Comparison of ENCODE assay signal across 19 cellular contexts in the genomic region with DNA sequence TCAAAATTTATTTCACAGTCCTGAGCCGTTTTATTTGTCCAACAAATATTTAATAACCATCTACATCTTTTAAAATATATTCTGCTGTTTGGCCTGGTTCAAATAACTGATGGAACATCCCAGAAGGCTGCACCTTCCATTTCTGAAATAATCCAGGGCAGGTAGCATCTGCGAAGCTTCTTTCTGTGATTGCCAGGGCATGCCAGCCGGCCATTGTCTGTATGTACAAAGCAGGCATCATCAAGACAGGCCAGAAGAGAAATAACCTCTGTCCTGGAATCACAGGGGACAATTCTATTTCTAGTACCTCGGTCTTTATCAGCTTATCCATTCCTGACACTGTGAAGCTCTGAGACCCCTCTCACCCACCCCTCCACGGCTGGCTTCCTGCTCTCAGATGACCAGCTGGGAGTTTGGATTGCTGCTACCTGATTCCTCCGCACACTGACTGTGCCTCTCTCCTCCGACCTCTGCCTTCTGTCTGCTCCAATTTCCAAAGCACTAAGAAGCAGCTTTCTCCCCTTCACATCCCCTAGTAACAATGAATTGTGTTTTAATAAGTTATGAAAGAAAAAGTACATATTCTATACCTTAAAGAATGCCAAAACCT. TPM values are rescaled to one million over a fixed set of nuclear protein-coding genes. Genes with fewer than 3 reads are reported as not detected.
DNase-seq lines count a peak whose midpoint lies in the region; ATAC-seq and TF ChIP-seq lines count a peak whose summit lies in the region.
"Had no signal": no experiment of that assay in that cellular context is flagged by ENCODE, and none has a peak within 500 bp of the region (broad histone marks: within the 10 kb centered on the region; RNA-seq: fewer than 3 reads in every experiment).

No MANE protein-coding gene starts in this region.

- DNase-seq in GM23338 (ENCODE audit: low spot score) (peak; percentile 19), WERI-Rb-1 (peak; percentile 19), chondrocyte (ENCODE audit: low spot score) (no peak), neural progenitor cell (ENCODE audit: low spot score) (peak; percentile 55), NCI-H774 (lab: John Stamatoyannopoulos, UW) (no peak), activated gamma-delta T cell (lab: John Stamatoyannopoulos, UW) (no peak), superior temporal gyrus (ENCODE audit: extremely low spot score) (no peak)
- DNase-seq: BE2C; CD4-positive, CD25-positive, alpha-beta regulatory T cell; COR-L47; DMS79 treated with DMSO at 0.1 percent for 48 hours; NCI-H1694; NCI-H2081; NCI-H446 treated with DMSO at 0.1 percent for 48 hours; NCI-H69; Peyer's patch had no signal

- H3K4me1 Mint-ChIP-seq in GM23338 (peaks cover 41% of the 10 kb centered on the region), chondrocyte (ENCODE audit: low read depth) (peaks cover 62% of the 10 kb centered on the region), neural progenitor cell (peaks cover 19% of the 10 kb centered on the region)
- H3K4me1 Mint-ChIP-seq: CD4-positive, CD25-positive, alpha-beta regulatory T cell; IgD-negative memory B cell had no signal

- H3F3A ChIP-seq in GM23338 (replicated peaks; ENCODE audit: low read depth) (0 out of 2 replicates have a peak, but pooled peaks cover 11% of the 10 kb centered on the region), neural progenitor cell (ENCODE audit: low read depth) (peaks cover 34% of the 10 kb centered on the region)

- H3K36me3 Mint-ChIP-seq in GM23338 (ENCODE audit: low read depth), result no peaks in the 10 kb centered on the region
- H3K36me3 Mint-ChIP-seq in chondrocyte (ENCODE audit: low read depth), result peaks cover 19% of the 10 kb centered on the region
- H3K36me3 Mint-ChIP-seq in neural progenitor cell, result no peaks in the 10 kb centered on the region
- H3K36me3 Mint-ChIP-seq: CD4-positive, CD25-positive, alpha-beta regulatory T cell; IgD-negative memory B cell had no signal

- H2AFZ ChIP-seq in GM23338 (no peak overlapping the region), neural progenitor cell (replicated peaks) (no peak overlapping the region)

- no peak overlapping the region for H3K9ac ChIP-seq in neural progenitor cell

- no peak for TF ChIP-seq CTCF in GM23338 (conservative IDR thresholded peaks at IDR 0.05; ENCODE audit: low read depth in 2 of 2)
- no peak for TF ChIP-seq CTCF in WERI-Rb-1 (IDR thresholded peaks at IDR 0.05; ENCODE audit: low read depth, low read length)
- TF ChIP-seq CTCF in chondrocyte (IDR thresholded peaks at IDR 0.05), result no peak
- TF ChIP-seq CTCF in neural progenitor cell (IDR thresholded peaks at IDR 0.05), result no peak

- H3K27me3 ChIP-seq in GM23338 (ENCODE audit: insufficient read depth) (no peaks in the 10 kb centered on the region), WERI-Rb-1 (ENCODE audit: insufficient read depth, low read depth, severe bottlenecking) (no peaks in the 10 kb centered on the region), neural progenitor cell (no peaks in the 10 kb centered on the region)
- H3K27me3 ChIP-seq: BE2C, Peyer's patch had no signal

- peak; percentile 64 for ATAC-seq in GM23338
- ATAC-seq: GM12878, SK-N-SH treated with all-trans-retinoic acid at 6 μM for 48 hours had no signal

- H3K79me2 ChIP-seq in GM23338 (replicated peaks; ENCODE audit: insufficient read depth), result no peaks in the 10 kb centered on the region
- no peaks in the 10 kb centered on the region for H3K79me2 ChIP-seq in neural progenitor cell (ENCODE audit: low read depth)

- peak overlapping the region; percentile 54; the same call in 1 of the 2 replicates for H3K4me2 ChIP-seq in GM23338
- H3K4me2 ChIP-seq in neural progenitor cell, result peak overlapping the region; percentile 73

- no peaks in the 10 kb centered on the region for H4K20me1 ChIP-seq in GM23338 (replicated peaks; ENCODE audit: insufficient read depth)
- no peaks in the 10 kb centered on the region for H4K20me1 ChIP-seq in neural progenitor cell (ENCODE audit: low read depth)

- no peaks in the 10 kb centered on the region for H3K9me3 ChIP-seq in WERI-Rb-1 (ENCODE audit: severe bottlenecking)
- H3K9me3 ChIP-seq in neural progenitor cell (ENCODE audit: low read depth), result no peaks in the 10 kb centered on the region
- H3K9me3 ChIP-seq: BE2C, Peyer's patch had no signal

- no peaks in the 10 kb centered on the region for H3K36me3 ChIP-seq in GM23338 (ENCODE audit: insufficient read depth)
- H3K36me3 ChIP-seq in WERI-Rb-1, result no peaks in the 10 kb centered on the region
- H3K36me3 ChIP-seq in neural progenitor cell, result no peaks in the 10 kb centered on the region
- H3K36me3 ChIP-seq: BE2C, Peyer's patch had no signal

- H3K9me2 ChIP-seq in GM23338 (ENCODE audit: insufficient read depth), result peaks cover 4% of the 10 kb centered on the region

- H3K27ac Mint-ChIP-seq in GM23338, result 0 out of 2 replicates have a peak overlapping the region, but pooled peaks have one; percentile 0
- peak overlapping the region; percentile 43 for H3K27ac Mint-ChIP-seq in chondrocyte (ENCODE audit: unreplicated experiment)
- no peak overlapping the region for H3K27ac Mint-ChIP-seq in neural progenitor cell
- H3K27ac Mint-ChIP-seq: CD4-positive, CD25-positive, alpha-beta regulatory T cell; IgD-negative memory B cell had no signal

- H3K9me3 Mint-ChIP-seq in GM23338 (peaks cover 7% of the 10 kb centered on the region), chondrocyte (ENCODE audit: low read depth) (no peaks in the 10 kb centered on the region), neural progenitor cell (no peaks in the 10 kb centered on the region)

- H3K4me3 ChIP-seq in GM23338, result no peak overlapping the region
- H3K4me3 ChIP-seq in WERI-Rb-1 (ENCODE audit: low read depth, low read length), result no peak overlapping the region
- peak overlapping the region; percentile 5 for H3K4me3 ChIP-seq in neural progenitor cell
- H3K4me3 ChIP-seq: GM12878, Peyer's patch had no signal

- H3K27me3 Mint-ChIP-seq in GM23338 (ENCODE audit: insufficient read depth, low read depth, poor library complexity) (peaks cover 7% of the 10 kb centered on the region), chondrocyte (ENCODE audit: low read depth) (no peaks in the 10 kb centered on the region), neural progenitor cell (ENCODE audit: insufficient read depth, low read depth) (peaks cover 3% of the 10 kb centered on the region)

- no peak overlapping the region; the same call in 2 of the 3 replicates for H3K4me3 Mint-ChIP-seq in GM23338
- H3K4me3 Mint-ChIP-seq in chondrocyte (ENCODE audit: unreplicated experiment), result no peak overlapping the region
- no peak overlapping the region for H3K4me3 Mint-ChIP-seq in neural progenitor cell
- H3K4me3 Mint-ChIP-seq: CD4-positive, CD25-positive, alpha-beta regulatory T cell; IgD-negative memory B cell had no signal

- H3K4me1 ChIP-seq in GM23338 (ENCODE audit: insufficient read depth) (peaks cover 31% of the 10 kb centered on the region), neural progenitor cell (peaks cover 35% of the 10 kb centered on the region)
- H3K4me1 ChIP-seq: BE2C, Peyer's patch had no signal

- H3K27ac ChIP-seq in GM23338 (ENCODE audit: low read depth), result no peak overlapping the region
- H3K27ac ChIP-seq in WERI-Rb-1, result no peak overlapping the region
- H3K27ac ChIP-seq in neural progenitor cell, result peak overlapping the region; percentile 17
- H3K27ac ChIP-seq: Peyer's patch had no signal

TF ChIP-seq in GM23338, 12 proteins besides CTCF, POLR2A, EP300 and RAD21:
- no peak for TF ChIP-seq EZH2phosphoT487 (IDR thresholded peaks at IDR 0.05; ENCODE audit: unreplicated experiment)
- no peak for TF ChIP-seq JUNB (IDR thresholded peaks at IDR 0.05; ENCODE audit: unreplicated experiment)
- no peak for TF ChIP-seq NANOG (IDR thresholded peaks at IDR 0.05; ENCODE audit: borderline replicate concordance)
- TF ChIP-seq REST (IDR thresholded peaks at IDR 0.05; ENCODE audit: unreplicated experiment), result no peak
- TF ChIP-seq STAT1 (IDR thresholded peaks at IDR 0.05; ENCODE audit: unreplicated experiment), result no peak
- no peak for TF ChIP-seq ZNF331 (CRISPR knock-in tag; IDR thresholded peaks at IDR 0.05; ENCODE audit: low read depth)
- TF ChIP-seq POLR2AphosphoS5 (IDR thresholded peaks at IDR 0.05; ENCODE audit: low read depth), result no peak

RNA-seq across cellular contexts. Expression of gene DGKI, which starts 8.0 kb away (rescaled TPM):
- total RNA-seq in GM23338 (2014; rRNA removed; shearing (Covaris generic)), result 0.39 and 1.0 TPM in 2 replicates
- 0.16 and 0.40 TPM in 2 replicates for polyA plus RNA-seq in GM23338 (2016; fragmentation: Nextera tagmentation; extraction: Ambion mirVana)
- total RNA-seq in chondrocyte (15.3 to 52.4 TPM (median 17.0 TPM) in 3 replicates), neural progenitor cell (ENCODE audit: low replicate concordance) (3.4 and 5.5 TPM in 2 replicates)
- total RNA-seq: CD4-positive, CD25-positive, alpha-beta regulatory T cell had no signal
- polyA plus RNA-seq: CD4-positive, CD25-positive, alpha-beta regulatory T cell; IgD-negative memory B cell had no signal

Comparison
In these comparisons a context has a peak if more than half of its experiments do, and no peak if none do; other contexts are left out.
1. DNase-seq: peak in GM23338 (single experiment), WERI-Rb-1 (single experiment) and neural progenitor cell (single experiment); none in chondrocyte (single experiment), NCI-H774 (single experiment), activated gamma-delta T cell (single experiment) and superior temporal gyrus (single experiment).